ENCODE assay signal across 23 cellular contexts in genomic region chr4:187090401-187090800, GRCh38.
A peak's percentile ranks its signal among the peaks of the same experiment; 100 is the strongest.
DNase-seq lines count a peak whose midpoint lies in the region; ATAC-seq and TF ChIP-seq lines count a peak whose summit lies in the region.
"Had no signal": no experiment of that assay in that cellular context is flagged by ENCODE, and none has a peak within 500 bp of the region (broad histone marks: within the 10 kb centered on the region; RNA-seq: fewer than 3 reads in every experiment).

No MANE protein-coding gene starts in this region.

- TF ChIP-seq POLR2A in upper lobe of left lung (IDR thresholded peaks at IDR 0.05) = no peak

- H3K9me3 Mint-ChIP-seq in effector memory CD8-positive, alpha-beta T cell = peaks cover 6 to 14% of the 10 kb centered on the region in 2 donors

- no peaks in the 10 kb centered on the region for H3K36me3 Mint-ChIP-seq in effector memory CD8-positive, alpha-beta T cell (ENCODE audit: insufficient read depth)
- H3K36me3 Mint-ChIP-seq: IgD-negative memory B cell had no signal

- TF ChIP-seq CTCF in fibroblast of villous mesenchyme (IDR thresholded peaks at IDR 0.05; ENCODE audit: insufficient read depth, low read depth, low read length) (no peak), upper lobe of left lung (IDR thresholded peaks at IDR 0.05) (no peak)

- no peaks in the 10 kb centered on the region for H3K27me3 ChIP-seq in upper lobe of left lung

- H3K4me1 ChIP-seq in upper lobe of left lung = no peaks in the 10 kb centered on the region
- H3K4me1 ChIP-seq: Caco-2 had no signal

- TF ChIP-seq EP300 in upper lobe of left lung (IDR thresholded peaks at IDR 0.05) = no peak

- H3K27ac Mint-ChIP-seq in effector memory CD8-positive, alpha-beta T cell = no peak overlapping the region
- H3K27ac Mint-ChIP-seq: B cell; CD4-positive, alpha-beta T cell; IgD-negative memory B cell had no signal

- H3K27me3 Mint-ChIP-seq in effector memory CD8-positive, alpha-beta T cell = no peaks in the 10 kb centered on the region
- H3K27me3 Mint-ChIP-seq: B cell; CD4-positive, alpha-beta T cell; IgD-negative memory B cell had no signal

- WGBS in upper lobe of left lung, 2 donors = 86 to 93% methylated on average over 11 of the region's 11 CpGs

- ATAC-seq in upper lobe of left lung (ENCODE audit: low FRiP score in 2 of 2) = no peak
- ATAC-seq in effector memory CD8-positive, alpha-beta T cell (replicated peaks) = no peak

- H3K4me3 ChIP-seq in fibroblast of villous mesenchyme (ENCODE audit: low read depth, low read length) (no peak overlapping the region), upper lobe of left lung (no peak overlapping the region)

- no peak overlapping the region for H3K4me3 Mint-ChIP-seq in effector memory CD8-positive, alpha-beta T cell
- H3K4me3 Mint-ChIP-seq: B cell; CD4-positive, alpha-beta T cell; IgD-negative memory B cell had no signal

- H3K9me3 ChIP-seq in upper lobe of left lung = no peaks in the 10 kb centered on the region
- H3K9me3 ChIP-seq: Caco-2 had no signal

- no peaks in the 10 kb centered on the region for H3K4me1 Mint-ChIP-seq in effector memory CD8-positive, alpha-beta T cell (ENCODE audit: low read depth in 2 of 2)
- H3K4me1 Mint-ChIP-seq: B cell, IgD-negative memory B cell had no signal

- no peak overlapping the region for H3K27ac ChIP-seq in upper lobe of left lung

- H3K36me3 ChIP-seq in upper lobe of left lung = no peaks in the 10 kb centered on the region

- DNase-seq in ELR (ENCODE audit: low read depth) = peak; percentile 73
- peak; percentile 75 for DNase-seq in RPMI7951 (ENCODE audit: low read depth)
- DNase-seq in fibroblast of villous mesenchyme (ENCODE audit: low read depth) = peak; percentile 23
- no peak for DNase-seq in NCI-H2227 (lab: John Stamatoyannopoulos, UW; ENCODE audit: unreplicated experiment)
- DNase-seq in upper lobe of left lung = no peak
- no peak for DNase-seq in effector memory CD8-positive, alpha-beta T cell
- DNase-seq in kidney glomerular epithelial cell (lab: John Stamatoyannopoulos, UW) = no peak
- DNase-seq: ACHN; Caco-2; CD4-positive, alpha-beta T cell; GOT3; Kasumi-1; MM.1S; NCI-H1092; NCI-H1436 treated with DMSO at 0.1 percent for 48 hours; NCI-H2029 treated with DMSO at 0.1 percent for 48 hours; NCI-H2171 treated with DMSO at 0.1 percent for 48 hours; NCI-H510A treated with DMSO at 0.1 percent for 48 hours; NCI-H82; RPMI8226; SIG-M5 had no signal

Comparison
In these comparisons a context has a peak if more than half of its experiments do, and no peak if none do; other contexts are left out.
1. DNase-seq: peak in ELR (single experiment), RPMI7951 (single experiment) and fibroblast of villous mesenchyme (single experiment); none in NCI-H2227 (single experiment), upper lobe of left lung (0 of 2), effector memory CD8-positive, alpha-beta T cell (0 of 3) and kidney glomerular epithelial cell (single experiment).